Comparison of ENCODE assay signal across 8 cellular contexts in genomic region chr17:47502122-47502731, GRCh38. TPM values are rescaled to one million over a fixed set of nuclear protein-coding genes. Genes with fewer than 3 reads are reported as not detected.
A peak's percentile ranks its signal among the peaks of the same experiment; 100 is the strongest.
DNase-seq lines count a peak whose midpoint lies in the region; ATAC-seq and TF ChIP-seq lines count a peak whose summit lies in the region.
"Not testable (repeated sequence)": the region's sequence is repeated elsewhere in the genome, so short reads cannot be mapped to it uniquely, and the experiment has no call there.

No MANE protein-coding gene starts in this region.

- H3K36me3 ChIP-seq in osteoblast (ENCODE audit: insufficient read depth, low read length); upper lobe of left lung: not testable (repeated sequence)

- H3K4me3 ChIP-seq in cardiac fibroblast (replicated peaks in 1 of 2; ENCODE audit: low read depth in 2 of 2, low read length in 2 of 2); right cardiac atrium (ENCODE audit: low read length); osteoblast (ENCODE audit: insufficient read depth, low read length); upper lobe of left lung: not testable (repeated sequence)

- not testable (repeated sequence) for H3K9me3 ChIP-seq in right cardiac atrium (ENCODE audit: control insufficient read depth, low read length); osteoblast (ENCODE audit: low read depth, low read length); upper lobe of left lung

- not testable (repeated sequence) for TF ChIP-seq EP300 in upper lobe of left lung (IDR thresholded peaks at IDR 0.05)

- WGBS in right cardiac atrium, result 22% methylated on average over 5 of the region's 8 CpGs
- WGBS in upper lobe of left lung, 2 donors, result 14 to 50% methylated on average over 3 to 5 of the region's 8 CpGs

- TF ChIP-seq POLR2A in upper lobe of left lung (IDR thresholded peaks at IDR 0.05), result not testable (repeated sequence)

- peak overlapping the region; percentile 64 for H3K4me2 ChIP-seq in osteoblast (ENCODE audit: insufficient read depth, low read length)

- H3K27ac ChIP-seq in right cardiac atrium (ENCODE audit: low read length), result peak overlapping the region; percentile 48
- H3K27ac ChIP-seq in osteoblast (ENCODE audit: low read depth, low read length), result peak overlapping the region; percentile 85
- peak overlapping the region in 3 of 4 donors; percentile 53 to 75 (median 66) for H3K27ac ChIP-seq in upper lobe of left lung

- DNase-seq in ELF-1 (ENCODE audit: low read depth, low spot score) (peak; percentile 62), NCI-H524 treated with DMSO at 0.1 percent for 48 hours (lab: John Stamatoyannopoulos, UW) (peak; percentile 58), cardiac fibroblast (ENCODE audit: low read depth in 2 of 2) (peak; percentile 58 to 72), right cardiac atrium (peak; percentile 61 to 85 (median 69))
- peak; percentile 25 for DNase-seq in activated CD4-positive, alpha-beta T cell treated with anti-CD3 and anti-CD28 coated beads for 48 hours
- not testable (repeated sequence) for DNase-seq in osteoblast (ENCODE audit: insufficient read length, low spot score, missing footprints); upper lobe of left lung

- not testable (repeated sequence) for H3K4me1 ChIP-seq in right cardiac atrium (ENCODE audit: control insufficient read depth, insufficient read depth, low read length)
- H3K4me1 ChIP-seq in osteoblast (ENCODE audit: insufficient read depth, low read length) (peaks cover 18% of the 10 kb centered on the region), upper lobe of left lung (peaks cover 11 to 19% (median 14%) of the 10 kb centered on the region in 4 donors)

- not testable (repeated sequence) for H4K20me1 ChIP-seq in osteoblast (ENCODE audit: insufficient read depth, low read length)

- not testable (repeated sequence) for H3K27me3 ChIP-seq in right cardiac atrium (ENCODE audit: control insufficient read depth, insufficient read depth); osteoblast (ENCODE audit: insufficient read depth, low read length); upper lobe of left lung

- not testable (repeated sequence) for H3K79me2 ChIP-seq in osteoblast (ENCODE audit: insufficient read depth, low read length)

- intact Hi-C loops in right cardiac atrium (cut with DNase I), result loop anchor here in 1 of 4 donors (10.0 kb wide), 1 partner anchor 113 kb away; no protein-coding TSS in a partner anchor

- ATAC-seq in HG02798 (IDR thresholded peaks at IDR 0.05; ENCODE audit: poor library complexity, unreplicated experiment) (peak; percentile 80), right cardiac atrium (peak; percentile 94), upper lobe of left lung (ENCODE audit: low FRiP score in 2 of 2) (peak; percentile 83 to 92)

- H2AFZ ChIP-seq in osteoblast (ENCODE audit: low read length), result not testable (repeated sequence)

- TF ChIP-seq CTCF in cardiac fibroblast (IDR thresholded peaks at IDR 0.05; ENCODE audit: low read depth, low read length); osteoblast (IDR thresholded peaks at IDR 0.05; ENCODE audit: extremely low read depth, low read depth, low read length); upper lobe of left lung (IDR thresholded peaks at IDR 0.05): not testable (repeated sequence)

RNA-seq across cellular contexts. Expression of gene NPEPPS, which starts 28.7 kb away (rescaled TPM):
- total RNA-seq in right cardiac atrium (10 to 100 TPM; 88.9 to 97.6 (median 91.8) TPM), osteoblast (104 and 105 TPM in 2 replicates), upper lobe of left lung (100 to 1,000 TPM in 3 of 6 donors, 10 to 100 TPM in 3; 82.8 to 359 (median 114) TPM)
- 37.8 TPM for polyA plus RNA-seq in right cardiac atrium
